30 cellular contexts compared by ENCODE assay signal in the genomic region with DNA sequence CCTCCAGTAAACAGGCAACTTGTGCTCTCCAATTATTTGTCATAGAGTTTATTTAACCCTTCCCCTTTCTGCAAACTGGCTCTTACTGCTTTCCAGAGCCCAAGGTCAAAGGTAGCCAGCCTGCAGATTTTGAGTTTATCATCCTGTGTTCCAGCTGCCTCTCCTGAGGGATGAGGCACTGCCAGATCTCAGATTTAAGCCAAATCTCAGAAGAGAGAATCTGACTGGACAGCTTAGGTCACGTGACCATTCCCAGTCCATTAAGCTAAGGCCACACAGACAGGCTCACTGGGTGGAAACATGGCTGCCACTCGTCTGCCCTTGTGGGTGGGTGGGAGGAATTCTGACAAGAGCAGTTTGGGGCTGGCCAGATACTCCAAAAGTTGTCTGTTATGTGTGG. TPM values are rescaled to one million over a fixed set of nuclear protein-coding genes. Genes with fewer than 3 reads are reported as not detected.
DNase-seq lines count a peak whose midpoint lies in the region; ATAC-seq and TF ChIP-seq lines count a peak whose summit lies in the region.
"Had no signal": no experiment of that assay in that cellular context is flagged by ENCODE, and none has a peak within 500 bp of the region (broad histone marks: within the 10 kb centered on the region; RNA-seq: fewer than 3 reads in every experiment).

No MANE protein-coding gene starts in this region.

- H3K36me3 Mint-ChIP-seq in CD14-positive monocyte = no peaks in the 10 kb centered on the region

- H3K27ac Mint-ChIP-seq in CD14-positive monocyte = no peak overlapping the region
- H3K27ac Mint-ChIP-seq: activated naive CD8-positive, alpha-beta T cell treated with anti-CD3 and anti-CD28 coated beads, Interleukin-2, amount 10 ng/mL, durations not matched to agents 7 days and 5 days; dendritic cell treated with granulocyte-macrophage colony-stimulating factor and Interleukin-4, amounts not matched to agents 40 ng/mL and 50 ng/mL, for 4 days; endodermal cell; nephron progenitor cell; T-helper 1 cell treated with Interleukin-12 subunit alpha and Interleukin-12 subunit beta and Interleukin-4 antibody, amounts not matched to agents 30 μg/mL and 1 μg/mL, for 36 hours had no signal

- no peak for ATAC-seq in HG02588 (IDR thresholded peaks at IDR 0.05; ENCODE audit: unreplicated experiment)
- ATAC-seq: esophagus mucosa, Panc1 had no signal

- peaks cover 0 to 2% (median 0%) of the 10 kb centered on the region in 7 donors for H3K9me3 Mint-ChIP-seq in CD14-positive monocyte
- H3K9me3 Mint-ChIP-seq: activated naive CD8-positive, alpha-beta T cell treated with anti-CD3 and anti-CD28 coated beads, Interleukin-2, amount 10 ng/mL, durations not matched to agents 7 days and 5 days; central memory CD8-positive, alpha-beta T cell; dendritic cell treated with granulocyte-macrophage colony-stimulating factor and Interleukin-4, amounts not matched to agents 40 ng/mL and 50 ng/mL, for 4 days; endodermal cell; H9; nephron progenitor cell; T-helper 1 cell treated with Interleukin-12 subunit alpha and Interleukin-12 subunit beta and Interleukin-4 antibody, amounts not matched to agents 30 μg/mL and 1 μg/mL, for 36 hours had no signal

- TF ChIP-seq CTCF in CD14-positive monocyte (IDR thresholded peaks at IDR 0.05) = no peak

- intact Hi-C loops in CD14-positive monocyte (cut with micrococcal nuclease) = loop anchor here in 1 of 2 donors (10.0 kb wide), 1 partner anchor 47 kb away; no protein-coding TSS in a partner anchor

- no peaks in the 10 kb centered on the region for H3K4me1 Mint-ChIP-seq in CD14-positive monocyte
- H3K4me1 Mint-ChIP-seq: activated naive CD8-positive, alpha-beta T cell treated with anti-CD3 and anti-CD28 coated beads, Interleukin-2, amount 10 ng/mL, durations not matched to agents 7 days and 5 days; central memory CD8-positive, alpha-beta T cell had no signal

- H3K27me3 Mint-ChIP-seq in CD14-positive monocyte (ENCODE audit: low read depth in 3 of 3) = peaks cover 2 to 4% (median 3%) of the 10 kb centered on the region in 3 donors
- H3K27me3 Mint-ChIP-seq: central memory CD8-positive, alpha-beta T cell had no signal

- DNase-seq in NCI-H82 (lab: John Stamatoyannopoulos, UW) (peak; percentile 62), NCI-H82 treated with DMSO at 0.1 percent for 48 hours (lab: John Stamatoyannopoulos, UW; ENCODE audit: unreplicated experiment) (no peak), RPMI7951 (ENCODE audit: low read depth) (peak; percentile 57), hepatic stellate cell (ENCODE audit: low spot score) (peak; percentile 29), foreskin melanocyte (no peak), CD14-positive monocyte (ENCODE audit: low spot score) (no peak), COR-L47 (lab: John Stamatoyannopoulos, UW) (no peak)
- DNase-seq: 8988T; activated CD4-positive, CD25-positive, alpha-beta regulatory T cell treated with anti-CD3 and anti-CD28 coated beads, Interleukin-2, amount 50 U/mL, for 72 hours; activated CD8-positive, alpha-beta memory T cell treated with anti-CD3 and anti-CD28 coated beads for 24 hours; activated gamma-delta T cell; activated naive CD8-positive, alpha-beta T cell treated with anti-CD3 and anti-CD28 coated beads, Interleukin-2, amount 10 ng/mL, durations not matched to agents 7 days and 5 days; activated T-cell treated with anti-CD3 and anti-CD28 coated beads, Interleukin-2, amount 50 U/mL, for 1 hour; AML-193; DMS53; endodermal cell; GDM1; H9; NCI-H1048; NCI-H1694 treated with DMSO at 0.1 percent for 48 hours; NCI-H510A treated with DMSO at 0.1 percent for 48 hours; nephron progenitor cell; sigmoid colon; stimulated activated naive CD4-positive, alpha-beta T cell had no signal

- H3K4me3 Mint-ChIP-seq in CD14-positive monocyte = no peak overlapping the region
- H3K4me3 Mint-ChIP-seq: activated naive CD8-positive, alpha-beta T cell treated with anti-CD3 and anti-CD28 coated beads, Interleukin-2, amount 10 ng/mL, durations not matched to agents 7 days and 5 days; central memory CD8-positive, alpha-beta T cell; dendritic cell treated with granulocyte-macrophage colony-stimulating factor and Interleukin-4, amounts not matched to agents 40 ng/mL and 50 ng/mL, for 4 days; endodermal cell; H9; nephron progenitor cell; T-helper 1 cell treated with Interleukin-12 subunit alpha and Interleukin-12 subunit beta and Interleukin-4 antibody, amounts not matched to agents 30 μg/mL and 1 μg/mL, for 36 hours had no signal

RNA-seq across cellular contexts. Expression of gene SIAH2, which starts 8.6 kb away (rescaled TPM):
- 21.9 and 26.7 TPM in 2 replicates for total RNA-seq in RPMI7951 (2014; rRNA removed; shearing (Covaris generic))
- 10 to 100 TPM; 24.6 to 43.5 TPM for polyA plus RNA-seq in CD14-positive monocyte

Comparison
In these comparisons a context has a peak if more than half of its experiments do, and no peak if none do; other contexts are left out.
1. DNase-seq: peak in NCI-H82 (single experiment), RPMI7951 (single experiment) and hepatic stellate cell (single experiment); none in NCI-H82 treated with DMSO at 0.1 percent for 48 hours (single experiment), foreskin melanocyte (single experiment), CD14-positive monocyte (single experiment) and COR-L47 (single experiment).